Comparison of ENCODE assay signal across 8 cellular contexts in genomic region chr6:110814488-110815259, GRCh38. TPM values are rescaled to one million over a fixed set of nuclear protein-coding genes. Genes with fewer than 3 reads are reported as not detected.
DNase-seq lines count a peak whose midpoint lies in the region; ATAC-seq and TF ChIP-seq lines count a peak whose summit lies in the region.

No MANE protein-coding gene starts in this region.

- ATAC-seq in HG03045 (IDR thresholded peaks at IDR 0.05; ENCODE audit: unreplicated experiment) = peak; percentile 21
- peak; percentile 33 for ATAC-seq in mucosa of descending colon

- H3K36me3 ChIP-seq in mucosa of descending colon (ENCODE audit: low read depth) = peaks cover 8% of the 10 kb centered on the region

- H3K4me1 ChIP-seq in mucosa of descending colon (ENCODE audit: low read depth) = peaks cover 16% of the 10 kb centered on the region

- TF ChIP-seq CTCF in epithelial cell of esophagus (IDR thresholded peaks at IDR 0.05; ENCODE audit: insufficient read depth, low read depth, low read length, missing control alignments) = no peak
- TF ChIP-seq CTCF in mucosa of descending colon (IDR thresholded peaks at IDR 0.05) = no peak

- H3K9me3 ChIP-seq in mucosa of descending colon = no peaks in the 10 kb centered on the region

- intact Hi-C loops in mucosa of descending colon (cut with DNase I, micrococcal nuclease) = loop anchor here (5.0 to 10.0 kb wide), 3 partner anchors 60 to 130 kb away; partner anchors contain the start of gene AMD1 (in 1 of the 2)

- peak overlapping the region; percentile 83 for H3K4me3 ChIP-seq in epithelial cell of esophagus (ENCODE audit: low read length)
- peak overlapping the region; percentile 84 for H3K4me3 ChIP-seq in mucosa of descending colon

- DNase-seq in SKM-1 treated with dmso at 0.1 percent for 144 hours (lab: John Stamatoyannopoulos, UW; ENCODE audit: unreplicated experiment) = peak; percentile 70
- no peak for DNase-seq in SKM-1 (lab: John Stamatoyannopoulos, UW; ENCODE audit: unreplicated experiment)
- DNase-seq in NCI-H748 treated with DMSO at 0.1 percent for 48 hours (lab: John Stamatoyannopoulos, UW) = peak; percentile 10
- peak; percentile 40 for DNase-seq in activated T-cell treated with anti-CD3 and anti-CD28 coated beads for 24 hours (ENCODE audit: low read depth)
- DNase-seq in epithelial cell of esophagus (ENCODE audit: low read depth) = peak; percentile 51
- DNase-seq in mucosa of descending colon = peak; percentile 59 to 82 (median 75)
- DNase-seq in stimulated activated CD8-positive, alpha-beta memory T cell treated with anti-CD3 and anti-CD28 coated beads, Interleukin-4, amount 100 ng/mL, for 48 hours = peak; percentile 74

RNA-seq across cellular contexts. Expression of gene CDK19, which starts 0.6 kb away (rescaled TPM):
- 10 to 100 TPM; 24.3 to 34.3 (median 27.7) TPM for total RNA-seq in mucosa of descending colon

RNA-seq across cellular contexts. Expression of gene AMD1, which starts 59.9 kb away (rescaled TPM):
- total RNA-seq in mucosa of descending colon = 10 to 100 TPM; 44.9 to 75.9 (median 72.8) TPM
